ENCODE assay signal across 15 cellular contexts in the genomic region with DNA sequence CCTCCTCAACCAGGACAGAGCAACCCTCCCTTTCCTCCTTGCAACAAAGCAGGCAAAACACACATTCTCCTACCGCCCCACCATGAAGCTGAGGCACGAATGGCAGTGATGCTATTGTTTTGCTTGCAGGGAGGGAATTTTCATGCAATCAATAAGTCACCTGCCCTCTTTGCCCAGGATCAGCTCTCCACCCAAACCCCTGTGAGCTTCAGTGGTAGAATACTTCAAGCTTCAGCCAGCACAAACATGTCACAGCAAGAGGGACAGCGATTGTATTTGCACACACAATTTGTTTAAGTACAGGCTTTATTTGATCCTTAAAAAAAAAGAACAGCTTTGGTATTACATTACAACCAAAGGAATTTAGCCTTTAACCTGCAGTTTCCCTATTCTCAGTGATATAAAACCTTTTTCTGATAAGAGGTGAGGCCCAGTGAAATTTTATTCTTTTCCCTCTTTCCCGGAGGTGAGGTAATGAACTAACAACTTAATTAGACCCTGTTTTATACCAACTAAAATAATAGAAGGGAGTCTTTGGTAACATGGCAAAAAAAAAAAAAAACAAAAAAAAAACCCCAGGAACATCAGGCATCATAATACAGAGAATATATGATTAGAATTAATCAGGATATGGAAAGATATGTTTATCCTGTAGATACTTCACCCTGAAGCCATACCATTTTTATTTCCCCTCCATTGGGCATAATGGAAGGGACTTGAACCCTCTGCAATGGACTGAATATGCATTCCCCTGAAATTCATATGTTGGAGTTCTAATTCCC.
DNase-seq lines count a peak whose midpoint lies in the region; ATAC-seq and TF ChIP-seq lines count a peak whose summit lies in the region.
"Had no signal": no experiment of that assay in that cellular context is flagged by ENCODE, and none has a peak within 500 bp of the region (broad histone marks: within the 10 kb centered on the region; RNA-seq: fewer than 3 reads in every experiment).

No MANE protein-coding gene starts in this region.

- H3K4me3 Mint-ChIP-seq in neural progenitor cell = no peak overlapping the region
- H3K4me3 Mint-ChIP-seq: activated CD4-positive, alpha-beta T cell treated with anti-CD3 and anti-CD28 coated beads, Interleukin-2, amount 10 ng/mL, durations not matched to agents 7 days and 5 days; B cell; stimulated activated effector memory CD8-positive, alpha-beta T cell treated with anti-CD3 and anti-CD28 coated beads, Interleukin-12 subunit alpha, Interleukin-12 subunit beta, amount 100 ng/mL, for 72 hours; T-helper 1 cell treated with Interleukin-12 subunit alpha and Interleukin-12 subunit beta and Interleukin-4 antibody, amounts not matched to agents 30 μg/mL and 1 μg/mL, for 36 hours had no signal

- H3K36me3 ChIP-seq in neural progenitor cell = no peaks in the 10 kb centered on the region

- no peak overlapping the region for H3K4me2 ChIP-seq in neural progenitor cell

- TF ChIP-seq CTCF in epithelial cell of esophagus (IDR thresholded peaks at IDR 0.05; ENCODE audit: insufficient read depth, low read depth, low read length, missing control alignments) (no peak), neural progenitor cell (IDR thresholded peaks at IDR 0.05) (no peak)

- H3K36me3 Mint-ChIP-seq in neural progenitor cell = no peaks in the 10 kb centered on the region
- H3K36me3 Mint-ChIP-seq: stimulated activated effector memory CD8-positive, alpha-beta T cell treated with anti-CD3 and anti-CD28 coated beads, Interleukin-12 subunit alpha, Interleukin-12 subunit beta, amount 100 ng/mL, for 72 hours had no signal

- DNase-seq in HPDE6-E6E7 (ENCODE audit: extremely low spot score) (peak; percentile 42), NCI-H774 (lab: John Stamatoyannopoulos, UW) (peak; percentile 10), epithelial cell of esophagus (ENCODE audit: low read depth) (peak; percentile 52), neural progenitor cell (ENCODE audit: low spot score) (peak; percentile 11), SHP77 (lab: John Stamatoyannopoulos, UW) (no peak), head of caudate nucleus (no peak)
- DNase-seq: activated CD4-positive, alpha-beta T cell treated with anti-CD3 and anti-CD28 coated beads, Interleukin-2, amount 10 ng/mL, durations not matched to agents 7 days and 5 days; activated effector memory CD4-positive, alpha-beta T cell treated with Interleukin-2 at 50 U/mL for 16 hours; MM.1S; stimulated activated CD4-positive, alpha-beta T cell treated with anti-CD3 and anti-CD28 coated beads, Interleukin-1b, Interleukin-23, amount 100 ng/mL, for 48 hours had no signal

- H3F3A ChIP-seq in neural progenitor cell (ENCODE audit: low read depth) = peaks cover 3% of the 10 kb centered on the region

- no peak overlapping the region for H3K9ac ChIP-seq in neural progenitor cell

- H3K9me3 ChIP-seq in neural progenitor cell (ENCODE audit: low read depth) = no peaks in the 10 kb centered on the region

- intact Hi-C loops in head of caudate nucleus (cut with DNase I) = no loop called here

- H3K4me1 ChIP-seq in neural progenitor cell = peaks cover 7% of the 10 kb centered on the region

- no peak for ATAC-seq in HG03432 (IDR thresholded peaks at IDR 0.05; ENCODE audit: unreplicated experiment)
- ATAC-seq in GM18870 (IDR thresholded peaks at IDR 0.05; ENCODE audit: unreplicated experiment) = no peak
- ATAC-seq: stimulated activated effector memory CD8-positive, alpha-beta T cell treated with anti-CD3 and anti-CD28 coated beads, Interleukin-12 subunit alpha, Interleukin-12 subunit beta, amount 100 ng/mL, for 72 hours had no signal

- H2AFZ ChIP-seq in neural progenitor cell (replicated peaks) = peak overlapping the region; percentile 65

- H3K9me3 Mint-ChIP-seq in neural progenitor cell = no peaks in the 10 kb centered on the region
- H3K9me3 Mint-ChIP-seq: activated CD4-positive, alpha-beta T cell treated with anti-CD3 and anti-CD28 coated beads, Interleukin-2, amount 10 ng/mL, durations not matched to agents 7 days and 5 days; stimulated activated effector memory CD8-positive, alpha-beta T cell treated with anti-CD3 and anti-CD28 coated beads, Interleukin-12 subunit alpha, Interleukin-12 subunit beta, amount 100 ng/mL, for 72 hours; T-helper 1 cell treated with Interleukin-12 subunit alpha and Interleukin-12 subunit beta and Interleukin-4 antibody, amounts not matched to agents 30 μg/mL and 1 μg/mL, for 36 hours had no signal

- no peaks in the 10 kb centered on the region for H3K79me2 ChIP-seq in neural progenitor cell (ENCODE audit: low read depth)

- no peaks in the 10 kb centered on the region for H4K20me1 ChIP-seq in neural progenitor cell (ENCODE audit: low read depth)

- H3K27ac Mint-ChIP-seq in neural progenitor cell = no peak overlapping the region
- H3K27ac Mint-ChIP-seq: activated CD4-positive, alpha-beta T cell treated with anti-CD3 and anti-CD28 coated beads, Interleukin-2, amount 10 ng/mL, durations not matched to agents 7 days and 5 days; B cell; stimulated activated effector memory CD8-positive, alpha-beta T cell treated with anti-CD3 and anti-CD28 coated beads, Interleukin-12 subunit alpha, Interleukin-12 subunit beta, amount 100 ng/mL, for 72 hours; T-helper 1 cell treated with Interleukin-12 subunit alpha and Interleukin-12 subunit beta and Interleukin-4 antibody, amounts not matched to agents 30 μg/mL and 1 μg/mL, for 36 hours had no signal

- peaks cover 12% of the 10 kb centered on the region for H3K4me1 Mint-ChIP-seq in neural progenitor cell
- H3K4me1 Mint-ChIP-seq: activated CD4-positive, alpha-beta T cell treated with anti-CD3 and anti-CD28 coated beads, Interleukin-2, amount 10 ng/mL, durations not matched to agents 7 days and 5 days; B cell; stimulated activated effector memory CD8-positive, alpha-beta T cell treated with anti-CD3 and anti-CD28 coated beads, Interleukin-12 subunit alpha, Interleukin-12 subunit beta, amount 100 ng/mL, for 72 hours had no signal

- peaks cover 2% of the 10 kb centered on the region for H3K27me3 Mint-ChIP-seq in neural progenitor cell (ENCODE audit: insufficient read depth, low read depth)
- H3K27me3 Mint-ChIP-seq: activated CD4-positive, alpha-beta T cell treated with anti-CD3 and anti-CD28 coated beads, Interleukin-2, amount 10 ng/mL, durations not matched to agents 7 days and 5 days; B cell had no signal

- H3K27ac ChIP-seq in neural progenitor cell = no peak overlapping the region

- H3K4me3 ChIP-seq in epithelial cell of esophagus (ENCODE audit: low read length) (no peak overlapping the region), neural progenitor cell (no peak overlapping the region)

- H3K27me3 ChIP-seq in neural progenitor cell = no peaks in the 10 kb centered on the region

Comparison
In these comparisons a context has a peak if more than half of its experiments do, and no peak if none do; other contexts are left out.
1. DNase-seq: peak in HPDE6-E6E7 (single experiment), NCI-H774 (single experiment), epithelial cell of esophagus (single experiment) and neural progenitor cell (single experiment); none in SHP77 (0 of 2) and head of caudate nucleus (0 of 42).